In the genomic region with DNA sequence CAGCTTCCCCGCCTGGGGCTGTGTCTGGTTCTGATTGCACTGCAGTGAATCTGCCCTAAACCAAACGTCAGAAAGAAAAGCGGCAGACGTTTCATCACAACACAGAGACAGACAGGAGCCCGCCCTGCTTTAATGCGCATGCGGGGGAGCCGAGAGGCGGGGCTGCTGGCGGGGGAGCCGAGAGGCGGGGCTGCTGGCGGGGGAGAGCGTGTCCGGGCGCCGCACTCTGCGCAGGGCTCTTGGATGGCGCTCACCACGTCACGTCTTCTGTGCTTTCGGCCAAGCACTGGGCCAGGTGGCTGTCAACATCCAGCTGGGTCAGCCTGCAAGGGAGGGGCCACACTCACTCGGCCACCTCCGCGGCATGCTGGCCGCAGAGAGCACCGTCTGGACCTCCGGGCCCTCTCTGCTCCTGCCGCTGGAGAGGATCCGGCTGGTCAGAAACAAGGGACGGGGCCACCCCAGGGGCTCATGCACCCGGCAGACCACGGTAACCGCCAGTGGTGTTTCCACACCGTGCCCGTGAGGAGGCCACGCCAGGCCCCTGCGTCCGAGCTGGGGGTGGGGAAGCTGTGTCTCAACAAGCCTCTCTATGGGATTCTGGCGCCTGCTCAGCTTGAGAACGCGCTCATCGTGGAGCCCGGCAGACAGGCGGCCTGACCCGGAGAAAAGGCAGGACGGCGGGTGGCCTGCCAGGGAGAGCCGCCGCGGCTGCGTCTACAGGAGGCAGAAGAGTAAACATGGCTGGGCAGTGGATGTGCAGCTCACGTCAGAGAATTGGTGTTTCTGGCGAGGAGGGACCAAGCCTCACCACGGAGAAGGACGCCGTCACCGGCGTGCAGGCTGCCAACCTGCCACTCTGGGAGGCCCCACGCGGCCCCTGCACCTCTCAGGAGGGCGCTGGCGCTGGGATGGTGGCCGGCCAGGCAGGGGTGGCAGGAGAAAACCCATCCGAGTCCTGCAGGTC, we compare ENCODE assay signal across 1 cellular context.
TF ChIP-seq lines count a peak whose summit lies in the region.

No MANE protein-coding gene starts in this region.

TF ChIP-seq in HepG2, 621 proteins besides CTCF, POLR2A, EP300 and RAD21 (continued from another document and continues in another):
- TF ChIP-seq, protein P1, sequence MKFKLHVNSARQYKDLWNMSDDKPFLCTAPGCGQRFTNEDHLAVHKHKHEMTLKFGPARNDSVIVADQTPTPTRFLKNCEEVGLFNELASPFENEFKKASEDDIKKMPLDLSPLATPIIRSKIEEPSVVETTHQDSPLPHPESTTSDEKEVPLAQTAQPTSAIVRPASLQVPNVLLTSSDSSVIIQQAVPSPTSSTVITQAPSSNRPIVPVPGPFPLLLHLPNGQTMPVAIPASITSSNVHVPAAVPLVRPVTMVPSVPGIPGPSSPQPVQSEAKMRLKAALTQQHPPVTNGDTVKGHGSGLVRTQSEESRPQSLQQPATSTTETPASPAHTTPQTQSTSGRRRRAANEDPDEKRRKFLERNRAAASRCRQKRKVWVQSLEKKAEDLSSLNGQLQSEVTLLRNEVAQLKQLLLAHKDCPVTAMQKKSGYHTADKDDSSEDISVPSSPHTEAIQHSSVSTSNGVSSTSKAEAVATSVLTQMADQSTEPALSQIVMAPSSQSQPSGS (CRISPR knock-in tag; IDR thresholded peaks at IDR 0.05): no peak
- TF ChIP-seq U2AF2 (IDR thresholded peaks at IDR 0.05; ENCODE audit: low read depth, low read length): no peak
- TF ChIP-seq AKAP8 (CRISPR knock-in tag; IDR thresholded peaks at IDR 0.05): peak; percentile 99
- peak; percentile 70; the same call in 1 of the 2 replicates for TF ChIP-seq ZNF772 (CRISPR knock-in tag; IDR thresholded peaks at IDR 0.05)
- TF ChIP-seq ZNF792 (CRISPR knock-in tag; IDR thresholded peaks at IDR 0.05): peak; percentile 81
- TF ChIP-seq ISL2 (CRISPR knock-in tag; IDR thresholded peaks at IDR 0.05): no peak
- 0 out of 2 replicates have a peak, but pooled peaks have one; percentile 33 for TF ChIP-seq SRY (CRISPR knock-in tag; IDR thresholded peaks at IDR 0.05)
- no peak for TF ChIP-seq KLF6 (CRISPR knock-in tag; IDR thresholded peaks at IDR 0.05)
- no peak for TF ChIP-seq ZFP90 (CRISPR knock-in tag; IDR thresholded peaks at IDR 0.05; ENCODE audit: borderline replicate concordance)
- no peak for TF ChIP-seq ZBTB10 (CRISPR knock-in tag; IDR thresholded peaks at IDR 0.05; ENCODE audit: borderline replicate concordance)
- no peak for TF ChIP-seq HOMEZ (CRISPR knock-in tag; IDR thresholded peaks at IDR 0.05; ENCODE audit: low read depth)
- TF ChIP-seq PCBP2 (optimal IDR thresholded peaks at IDR 0.05; ENCODE audit: low read depth, low read length, poor library complexity, severe bottlenecking): no peak
- peak; percentile 28; the same call in 1 of the 2 replicates for TF ChIP-seq AHDC1 (CRISPR knock-in tag; IDR thresholded peaks at IDR 0.05; ENCODE audit: borderline replicate concordance)
- TF ChIP-seq MXI1 (IDR thresholded peaks at IDR 0.05; ENCODE audit: borderline replicate concordance, low read depth, low read length): peak; percentile 95; the same call in 1 of the 3 replicates
- no peak for TF ChIP-seq HDAC6 (IDR thresholded peaks at IDR 0.05; ENCODE audit: low read depth, low read length)
- no peak for TF ChIP-seq RELA (CRISPR knock-in tag; IDR thresholded peaks at IDR 0.05)
- no peak for TF ChIP-seq NKX3-1 (CRISPR knock-in tag; IDR thresholded peaks at IDR 0.05)
- TF ChIP-seq SPEN (CRISPR knock-in tag; IDR thresholded peaks at IDR 0.05; ENCODE audit: low read depth): peak; percentile 78
- no peak for TF ChIP-seq HES4 (CRISPR knock-in tag; IDR thresholded peaks at IDR 0.05; ENCODE audit: borderline replicate concordance)
- no peak for TF ChIP-seq ZFYVE20 (CRISPR knock-in tag; IDR thresholded peaks at IDR 0.05; ENCODE audit: borderline replicate concordance, low read depth)
- no peak for TF ChIP-seq ZNF530 (CRISPR knock-in tag; IDR thresholded peaks at IDR 0.05; ENCODE audit: low read depth)
- peak; percentile 54 for TF ChIP-seq ASH2L (IDR thresholded peaks at IDR 0.05; ENCODE audit: insufficient read length, low read depth, low read length)
- TF ChIP-seq ZNF781 (CRISPR knock-in tag; IDR thresholded peaks at IDR 0.05; ENCODE audit: borderline replicate concordance, not compliant biosample characterization): peak; percentile 72
- no peak for TF ChIP-seq ZFP1 (CRISPR knock-in tag; IDR thresholded peaks at IDR 0.05)
- TF ChIP-seq ZNF619 (CRISPR knock-in tag; IDR thresholded peaks at IDR 0.05): 0 out of 2 replicates have a peak, but pooled peaks have one; percentile 45
- TF ChIP-seq, protein P2, sequence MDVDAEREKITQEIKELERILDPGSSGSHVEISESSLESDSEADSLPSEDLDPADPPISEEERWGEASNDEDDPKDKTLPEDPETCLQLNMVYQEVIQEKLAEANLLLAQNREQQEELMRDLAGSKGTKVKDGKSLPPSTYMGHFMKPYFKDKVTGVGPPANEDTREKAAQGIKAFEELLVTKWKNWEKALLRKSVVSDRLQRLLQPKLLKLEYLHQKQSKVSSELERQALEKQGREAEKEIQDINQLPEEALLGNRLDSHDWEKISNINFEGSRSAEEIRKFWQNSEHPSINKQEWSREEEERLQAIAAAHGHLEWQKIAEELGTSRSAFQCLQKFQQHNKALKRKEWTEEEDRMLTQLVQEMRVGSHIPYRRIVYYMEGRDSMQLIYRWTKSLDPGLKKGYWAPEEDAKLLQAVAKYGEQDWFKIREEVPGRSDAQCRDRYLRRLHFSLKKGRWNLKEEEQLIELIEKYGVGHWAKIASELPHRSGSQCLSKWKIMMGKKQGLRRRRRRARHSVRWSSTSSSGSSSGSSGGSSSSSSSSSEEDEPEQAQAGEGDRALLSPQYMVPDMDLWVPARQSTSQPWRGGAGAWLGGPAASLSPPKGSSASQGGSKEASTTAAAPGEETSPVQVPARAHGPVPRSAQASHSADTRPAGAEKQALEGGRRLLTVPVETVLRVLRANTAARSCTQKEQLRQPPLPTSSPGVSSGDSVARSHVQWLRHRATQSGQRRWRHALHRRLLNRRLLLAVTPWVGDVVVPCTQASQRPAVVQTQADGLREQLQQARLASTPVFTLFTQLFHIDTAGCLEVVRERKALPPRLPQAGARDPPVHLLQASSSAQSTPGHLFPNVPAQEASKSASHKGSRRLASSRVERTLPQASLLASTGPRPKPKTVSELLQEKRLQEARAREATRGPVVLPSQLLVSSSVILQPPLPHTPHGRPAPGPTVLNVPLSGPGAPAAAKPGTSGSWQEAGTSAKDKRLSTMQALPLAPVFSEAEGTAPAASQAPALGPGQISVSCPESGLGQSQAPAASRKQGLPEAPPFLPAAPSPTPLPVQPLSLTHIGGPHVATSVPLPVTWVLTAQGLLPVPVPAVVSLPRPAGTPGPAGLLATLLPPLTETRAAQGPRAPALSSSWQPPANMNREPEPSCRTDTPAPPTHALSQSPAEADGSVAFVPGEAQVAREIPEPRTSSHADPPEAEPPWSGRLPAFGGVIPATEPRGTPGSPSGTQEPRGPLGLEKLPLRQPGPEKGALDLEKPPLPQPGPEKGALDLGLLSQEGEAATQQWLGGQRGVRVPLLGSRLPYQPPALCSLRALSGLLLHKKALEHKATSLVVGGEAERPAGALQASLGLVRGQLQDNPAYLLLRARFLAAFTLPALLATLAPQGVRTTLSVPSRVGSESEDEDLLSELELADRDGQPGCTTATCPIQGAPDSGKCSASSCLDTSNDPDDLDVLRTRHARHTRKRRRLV (CRISPR knock-in tag; IDR thresholded peaks at IDR 0.05): peak; percentile 69; the same call in 1 of the 2 replicates
- TF ChIP-seq USF2 (IDR thresholded peaks at IDR 0.05; ENCODE audit: low read depth, low read length): no peak
- no peak; the same call in 1 of the 2 replicates for TF ChIP-seq USF2 (CRISPR knock-in tag; IDR thresholded peaks at IDR 0.05; ENCODE audit: borderline replicate concordance)
- TF ChIP-seq DR1 (CRISPR knock-in tag; IDR thresholded peaks at IDR 0.05): no peak
- TF ChIP-seq, protein P3, sequence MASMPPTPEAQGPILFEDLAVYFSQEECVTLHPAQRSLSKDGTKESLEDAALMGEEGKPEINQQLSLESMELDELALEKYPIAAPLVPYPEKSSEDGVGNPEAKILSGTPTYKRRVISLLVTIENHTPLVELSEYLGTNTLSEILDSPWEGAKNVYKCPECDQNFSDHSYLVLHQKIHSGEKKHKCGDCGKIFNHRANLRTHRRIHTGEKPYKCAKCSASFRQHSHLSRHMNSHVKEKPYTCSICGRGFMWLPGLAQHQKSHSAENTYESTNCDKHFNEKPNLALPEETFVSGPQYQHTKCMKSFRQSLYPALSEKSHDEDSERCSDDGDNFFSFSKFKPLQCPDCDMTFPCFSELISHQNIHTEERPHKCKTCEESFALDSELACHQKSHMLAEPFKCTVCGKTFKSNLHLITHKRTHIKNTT (CRISPR knock-in tag; IDR thresholded peaks at IDR 0.05): no peak
- TF ChIP-seq ZZZ3 (CRISPR knock-in tag; IDR thresholded peaks at IDR 0.05; ENCODE audit: borderline replicate concordance): peak; percentile 49; the same call in 1 of the 2 replicates
- no peak for TF ChIP-seq SMAD9 (CRISPR knock-in tag; IDR thresholded peaks at IDR 0.05)
- no peak for TF ChIP-seq FOXA1 (IDR thresholded peaks at IDR 0.05)
- TF ChIP-seq FOXA1 (CRISPR knock-in tag; IDR thresholded peaks at IDR 0.05): peak; percentile 90
